1 cellular context compared by ENCODE assay signal in the genomic region with DNA sequence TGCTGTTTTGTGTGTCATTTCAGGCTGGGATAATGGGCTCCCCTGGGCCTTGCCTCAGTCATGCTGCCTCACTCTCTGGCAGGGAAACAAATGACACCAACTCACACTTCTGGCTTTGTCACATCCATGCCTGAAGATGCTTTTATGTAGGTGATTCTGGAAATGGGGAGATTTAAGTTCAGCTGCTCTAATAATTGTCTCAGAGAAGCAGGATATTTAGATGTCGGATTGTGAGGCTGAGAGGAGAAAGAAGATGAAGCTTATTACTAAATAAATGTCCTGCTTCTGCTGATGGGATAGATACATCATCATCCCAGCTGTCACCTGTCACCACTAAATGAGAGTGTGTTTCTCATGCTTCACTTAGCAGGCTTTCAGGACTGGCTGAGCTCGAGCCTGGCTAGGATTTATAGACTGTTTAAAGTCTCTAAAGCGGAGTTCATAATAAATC.
TF ChIP-seq lines count a peak whose summit lies in the region.

No MANE protein-coding gene starts in this region.

TF ChIP-seq in GM23338, 12 proteins besides CTCF, POLR2A, EP300 and RAD21 (continued from another document):
- TF ChIP-seq, protein P1, sequence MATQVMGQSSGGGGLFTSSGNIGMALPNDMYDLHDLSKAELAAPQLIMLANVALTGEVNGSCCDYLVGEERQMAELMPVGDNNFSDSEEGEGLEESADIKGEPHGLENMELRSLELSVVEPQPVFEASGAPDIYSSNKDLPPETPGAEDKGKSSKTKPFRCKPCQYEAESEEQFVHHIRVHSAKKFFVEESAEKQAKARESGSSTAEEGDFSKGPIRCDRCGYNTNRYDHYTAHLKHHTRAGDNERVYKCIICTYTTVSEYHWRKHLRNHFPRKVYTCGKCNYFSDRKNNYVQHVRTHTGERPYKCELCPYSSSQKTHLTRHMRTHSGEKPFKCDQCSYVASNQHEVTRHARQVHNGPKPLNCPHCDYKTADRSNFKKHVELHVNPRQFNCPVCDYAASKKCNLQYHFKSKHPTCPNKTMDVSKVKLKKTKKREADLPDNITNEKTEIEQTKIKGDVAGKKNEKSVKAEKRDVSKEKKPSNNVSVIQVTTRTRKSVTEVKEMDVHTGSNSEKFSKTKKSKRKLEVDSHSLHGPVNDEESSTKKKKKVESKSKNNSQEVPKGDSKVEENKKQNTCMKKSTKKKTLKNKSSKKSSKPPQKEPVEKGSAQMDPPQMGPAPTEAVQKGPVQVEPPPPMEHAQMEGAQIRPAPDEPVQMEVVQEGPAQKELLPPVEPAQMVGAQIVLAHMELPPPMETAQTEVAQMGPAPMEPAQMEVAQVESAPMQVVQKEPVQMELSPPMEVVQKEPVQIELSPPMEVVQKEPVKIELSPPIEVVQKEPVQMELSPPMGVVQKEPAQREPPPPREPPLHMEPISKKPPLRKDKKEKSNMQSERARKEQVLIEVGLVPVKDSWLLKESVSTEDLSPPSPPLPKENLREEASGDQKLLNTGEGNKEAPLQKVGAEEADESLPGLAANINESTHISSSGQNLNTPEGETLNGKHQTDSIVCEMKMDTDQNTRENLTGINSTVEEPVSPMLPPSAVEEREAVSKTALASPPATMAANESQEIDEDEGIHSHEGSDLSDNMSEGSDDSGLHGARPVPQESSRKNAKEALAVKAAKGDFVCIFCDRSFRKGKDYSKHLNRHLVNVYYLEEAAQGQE (IDR thresholded peaks at IDR 0.05; ENCODE audit: unreplicated experiment), result no peak
- TF ChIP-seq, protein P2, sequence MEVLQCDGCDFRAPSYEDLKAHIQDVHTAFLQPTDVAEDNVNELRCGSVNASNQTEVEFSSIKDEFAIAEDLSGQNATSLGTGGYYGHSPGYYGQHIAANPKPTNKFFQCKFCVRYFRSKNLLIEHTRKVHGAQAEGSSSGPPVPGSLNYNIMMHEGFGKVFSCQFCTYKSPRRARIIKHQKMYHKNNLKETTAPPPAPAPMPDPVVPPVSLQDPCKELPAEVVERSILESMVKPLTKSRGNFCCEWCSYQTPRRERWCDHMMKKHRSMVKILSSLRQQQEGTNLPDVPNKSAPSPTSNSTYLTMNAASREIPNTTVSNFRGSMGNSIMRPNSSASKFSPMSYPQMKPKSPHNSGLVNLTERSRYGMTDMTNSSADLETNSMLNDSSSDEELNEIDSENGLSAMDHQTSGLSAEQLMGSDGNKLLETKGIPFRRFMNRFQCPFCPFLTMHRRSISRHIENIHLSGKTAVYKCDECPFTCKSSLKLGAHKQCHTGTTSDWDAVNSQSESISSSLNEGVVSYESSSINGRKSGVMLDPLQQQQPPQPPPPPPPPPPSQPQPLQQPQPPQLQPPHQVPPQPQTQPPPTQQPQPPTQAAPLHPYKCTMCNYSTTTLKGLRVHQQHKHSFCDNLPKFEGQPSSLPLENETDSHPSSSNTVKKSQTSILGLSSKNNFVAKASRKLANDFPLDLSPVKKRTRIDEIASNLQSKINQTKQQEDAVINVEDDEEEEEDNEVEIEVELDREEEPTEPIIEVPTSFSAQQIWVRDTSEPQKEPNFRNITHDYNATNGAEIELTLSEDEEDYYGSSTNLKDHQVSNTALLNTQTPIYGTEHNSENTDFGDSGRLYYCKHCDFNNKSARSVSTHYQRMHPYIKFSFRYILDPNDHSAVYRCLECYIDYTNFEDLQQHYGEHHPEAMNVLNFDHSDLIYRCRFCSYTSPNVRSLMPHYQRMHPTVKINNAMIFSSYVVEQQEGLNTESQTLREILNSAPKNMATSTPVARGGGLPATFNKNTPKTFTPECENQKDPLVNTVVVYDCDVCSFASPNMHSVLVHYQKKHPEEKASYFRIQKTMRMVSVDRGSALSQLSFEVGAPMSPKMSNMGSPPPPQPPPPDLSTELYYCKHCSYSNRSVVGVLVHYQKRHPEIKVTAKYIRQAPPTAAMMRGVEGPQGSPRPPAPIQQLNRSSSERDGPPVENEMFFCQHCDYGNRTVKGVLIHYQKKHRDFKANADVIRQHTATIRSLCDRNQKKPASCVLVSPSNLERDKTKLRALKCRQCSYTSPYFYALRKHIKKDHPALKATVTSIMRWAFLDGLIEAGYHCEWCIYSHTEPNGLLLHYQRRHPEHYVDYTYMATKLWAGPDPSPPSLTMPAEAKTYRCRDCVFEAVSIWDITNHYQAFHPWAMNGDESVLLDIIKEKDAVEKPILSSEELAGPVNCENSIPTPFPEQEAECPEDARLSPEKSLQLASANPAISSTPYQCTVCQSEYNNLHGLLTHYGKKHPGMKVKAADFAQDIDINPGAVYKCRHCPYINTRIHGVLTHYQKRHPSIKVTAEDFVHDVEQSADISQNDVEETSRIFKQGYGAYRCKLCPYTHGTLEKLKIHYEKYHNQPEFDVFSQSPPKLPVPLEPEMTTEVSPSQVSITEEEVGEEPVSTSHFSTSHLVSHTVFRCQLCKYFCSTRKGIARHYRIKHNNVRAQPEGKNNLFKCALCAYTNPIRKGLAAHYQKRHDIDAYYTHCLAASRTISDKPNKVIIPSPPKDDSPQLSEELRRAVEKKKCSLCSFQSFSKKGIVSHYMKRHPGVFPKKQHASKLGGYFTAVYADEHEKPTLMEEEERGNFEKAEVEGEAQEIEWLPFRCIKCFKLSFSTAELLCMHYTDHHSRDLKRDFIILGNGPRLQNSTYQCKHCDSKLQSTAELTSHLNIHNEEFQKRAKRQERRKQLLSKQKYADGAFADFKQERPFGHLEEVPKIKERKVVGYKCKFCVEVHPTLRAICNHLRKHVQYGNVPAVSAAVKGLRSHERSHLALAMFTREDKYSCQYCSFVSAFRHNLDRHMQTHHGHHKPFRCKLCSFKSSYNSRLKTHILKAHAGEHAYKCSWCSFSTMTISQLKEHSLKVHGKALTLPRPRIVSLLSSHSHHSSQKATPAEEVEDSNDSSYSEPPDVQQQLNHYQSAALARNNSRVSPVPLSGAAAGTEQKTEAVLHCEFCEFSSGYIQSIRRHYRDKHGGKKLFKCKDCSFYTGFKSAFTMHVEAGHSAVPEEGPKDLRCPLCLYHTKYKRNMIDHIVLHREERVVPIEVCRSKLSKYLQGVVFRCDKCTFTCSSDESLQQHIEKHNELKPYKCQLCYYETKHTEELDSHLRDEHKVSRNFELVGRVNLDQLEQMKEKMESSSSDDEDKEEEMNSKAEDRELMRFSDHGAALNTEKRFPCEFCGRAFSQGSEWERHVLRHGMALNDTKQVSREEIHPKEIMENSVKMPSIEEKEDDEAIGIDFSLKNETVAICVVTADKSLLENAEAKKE (CRISPR knock-in tag; IDR thresholded peaks at IDR 0.05), result no peak
- TF ChIP-seq NANOG (IDR thresholded peaks at IDR 0.05; ENCODE audit: borderline replicate concordance), result no peak
- no peak for TF ChIP-seq CREB1 (CRISPR knock-in tag; IDR thresholded peaks at IDR 0.05; ENCODE audit: low read depth)
- TF ChIP-seq STAT1 (IDR thresholded peaks at IDR 0.05; ENCODE audit: unreplicated experiment), result no peak
- TF ChIP-seq ZNF114 (CRISPR knock-in tag; IDR thresholded peaks at IDR 0.05), result no peak
- TF ChIP-seq ZNF331 (CRISPR knock-in tag; IDR thresholded peaks at IDR 0.05; ENCODE audit: low read depth), result no peak
- TF ChIP-seq POLR2AphosphoS5 (IDR thresholded peaks at IDR 0.05; ENCODE audit: low read depth), result no peak
- TF ChIP-seq, protein P3, sequence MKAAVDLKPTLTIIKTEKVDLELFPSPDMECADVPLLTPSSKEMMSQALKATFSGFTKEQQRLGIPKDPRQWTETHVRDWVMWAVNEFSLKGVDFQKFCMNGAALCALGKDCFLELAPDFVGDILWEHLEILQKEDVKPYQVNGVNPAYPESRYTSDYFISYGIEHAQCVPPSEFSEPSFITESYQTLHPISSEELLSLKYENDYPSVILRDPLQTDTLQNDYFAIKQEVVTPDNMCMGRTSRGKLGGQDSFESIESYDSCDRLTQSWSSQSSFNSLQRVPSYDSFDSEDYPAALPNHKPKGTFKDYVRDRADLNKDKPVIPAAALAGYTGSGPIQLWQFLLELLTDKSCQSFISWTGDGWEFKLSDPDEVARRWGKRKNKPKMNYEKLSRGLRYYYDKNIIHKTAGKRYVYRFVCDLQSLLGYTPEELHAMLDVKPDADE (IDR thresholded peaks at IDR 0.05), result no peak
